In genomic region chr13:21060827-21061076, GRCh38 we compare ENCODE assay signal across 8 cellular contexts. TPM values are rescaled to one million over a fixed set of nuclear protein-coding genes. Genes with fewer than 3 reads are reported as not detected.
DNase-seq lines count a peak whose midpoint lies in the region; ATAC-seq and TF ChIP-seq lines count a peak whose summit lies in the region.

No MANE protein-coding gene starts in this region.

- no peaks in the 10 kb centered on the region for H3K4me1 ChIP-seq in NT2/D1 (ENCODE audit: insufficient read depth, insufficient read length)

- H3K4me3 ChIP-seq in GM06990 (replicated peaks; ENCODE audit: low read depth, low read length) (peak overlapping the region; percentile 78), NT2/D1 (ENCODE audit: insufficient read length, low read depth) (peak overlapping the region; percentile 70), fibroblast of pulmonary artery (replicated peaks; ENCODE audit: low read depth, low read length) (peak overlapping the region; percentile 76)

- no peaks in the 10 kb centered on the region for H3K9me3 Mint-ChIP-seq in progenitor cell of endocrine pancreas (ENCODE audit: low read depth)
- H3K9me3 Mint-ChIP-seq in activated CD8-positive, alpha-beta T cell treated with anti-CD3 and anti-CD28 coated beads for 36 hours: no peaks in the 10 kb centered on the region

- H3K27ac Mint-ChIP-seq in progenitor cell of endocrine pancreas: no peak overlapping the region
- no peak overlapping the region for H3K27ac Mint-ChIP-seq in activated CD8-positive, alpha-beta T cell treated with anti-CD3 and anti-CD28 coated beads for 36 hours

- H3K27me3 Mint-ChIP-seq in progenitor cell of endocrine pancreas: no peaks in the 10 kb centered on the region
- H3K27me3 Mint-ChIP-seq in activated CD8-positive, alpha-beta T cell treated with anti-CD3 and anti-CD28 coated beads for 36 hours: peaks cover 25% of the 10 kb centered on the region

- DNase-seq in GM06990 (ENCODE audit: extremely low read depth, insufficient read length): no peak
- no peak for DNase-seq in NT2/D1 (ENCODE audit: low read depth, low spot score)
- no peak for DNase-seq in fibroblast of pulmonary artery (ENCODE audit: low read depth)
- peak; percentile 23 for DNase-seq in progenitor cell of endocrine pancreas (ENCODE audit: low spot score, unreplicated experiment)
- DNase-seq in GM20000 (ENCODE audit: low spot score): no peak
- DNase-seq in activated CD8-positive, alpha-beta T cell treated with anti-CD3 and anti-CD28 coated beads for 36 hours: no peak
- DNase-seq in cerebellum (ENCODE audit: low spot score): no peak

- H3K36me3 ChIP-seq in GM06990 (ENCODE audit: control insufficient read depth, insufficient read depth, low read length) (no peaks in the 10 kb centered on the region), NT2/D1 (ENCODE audit: insufficient read depth, insufficient read length, low read length) (peaks cover 8% of the 10 kb centered on the region)

- POLR2A ChIA-PET in activated CD8-positive, alpha-beta T cell treated with anti-CD3 and anti-CD28 coated beads for 36 hours (lab: Charles Lee): no interaction called here

- H3K27me3 ChIP-seq in GM06990 (replicated peaks; ENCODE audit: control insufficient read depth, insufficient read depth, low read length) (no peaks in the 10 kb centered on the region), NT2/D1 (ENCODE audit: insufficient read depth, insufficient read length) (no peaks in the 10 kb centered on the region)

- intact Hi-C loops in activated CD8-positive, alpha-beta T cell treated with anti-CD3 and anti-CD28 coated beads for 36 hours (cut with micrococcal nuclease): no loop called here

- ATAC-seq in activated CD8-positive, alpha-beta T cell treated with anti-CD3 and anti-CD28 coated beads for 36 hours: no peak
- no peak for ATAC-seq in GM21526 (IDR thresholded peaks at IDR 0.05; ENCODE audit: low FRiP score, unreplicated experiment)

- no peak overlapping the region for H3K4me3 Mint-ChIP-seq in progenitor cell of endocrine pancreas (ENCODE audit: low read depth)
- no peak overlapping the region for H3K4me3 Mint-ChIP-seq in activated CD8-positive, alpha-beta T cell treated with anti-CD3 and anti-CD28 coated beads for 36 hours

- peak overlapping the region; percentile 86 for H3K9ac ChIP-seq in NT2/D1 (ENCODE audit: insufficient read length, low read depth)

- no peaks in the 10 kb centered on the region for H3K36me3 Mint-ChIP-seq in progenitor cell of endocrine pancreas (ENCODE audit: insufficient read depth)
- no peaks in the 10 kb centered on the region for H3K36me3 Mint-ChIP-seq in activated CD8-positive, alpha-beta T cell treated with anti-CD3 and anti-CD28 coated beads for 36 hours (ENCODE audit: low read depth)

- CTCF ChIA-PET in activated CD8-positive, alpha-beta T cell treated with anti-CD3 and anti-CD28 coated beads for 36 hours (lab: Charles Lee): no interaction called here

- H3K4me1 Mint-ChIP-seq in progenitor cell of endocrine pancreas (ENCODE audit: low read depth): peaks cover 1% of the 10 kb centered on the region
- H3K4me1 Mint-ChIP-seq in activated CD8-positive, alpha-beta T cell treated with anti-CD3 and anti-CD28 coated beads for 36 hours (ENCODE audit: low read depth): peaks cover 3% of the 10 kb centered on the region

- H3K9me3 ChIP-seq in NT2/D1 (ENCODE audit: insufficient read depth, low read length): no peaks in the 10 kb centered on the region

- no peak for TF ChIP-seq CTCF in GM06990 (IDR thresholded peaks at IDR 0.05; ENCODE audit: insufficient read depth, low read length, poor library complexity, severe bottlenecking)
- no peak for TF ChIP-seq CTCF in fibroblast of pulmonary artery (IDR thresholded peaks at IDR 0.05; ENCODE audit: low read length, missing control alignments)
- TF ChIP-seq CTCF in progenitor cell of endocrine pancreas (IDR thresholded peaks at IDR 0.05; ENCODE audit: unreplicated experiment): no peak
- TF ChIP-seq CTCF in GM20000 (IDR thresholded peaks at IDR 0.05; ENCODE audit: extremely low read depth, missing control alignments): no peak
- TF ChIP-seq CTCF in activated CD8-positive, alpha-beta T cell treated with anti-CD3 and anti-CD28 coated beads for 36 hours (IDR thresholded peaks at IDR 0.05): no peak

RNA-seq across cellular contexts. Expression of gene LATS2, which starts 0.6 kb away (rescaled TPM):
- total RNA-seq in progenitor cell of endocrine pancreas (13.2 and 15.2 TPM in 2 replicates), cerebellum (4.3 TPM)
- total RNA-seq in activated CD8-positive, alpha-beta T cell treated with anti-CD3 and anti-CD28 coated beads for 36 hours: 1 to 10 TPM; 1.3 to 3.0 TPM
